ENCODE assay signal across 25 cellular contexts in genomic region chr7:76285604-76286374, GRCh38.
"Had no signal": no experiment of that assay in that cellular context is flagged by ENCODE, and none has a peak within 500 bp of the region (broad histone marks: within the 10 kb centered on the region; RNA-seq: fewer than 3 reads in every experiment).

No MANE protein-coding gene starts in this region.

- H3K27ac ChIP-seq: adrenal gland, ascending aorta, right atrium auricular region, spleen, upper lobe of left lung, vagina had no signal

- H3K4me3 Mint-ChIP-seq: activated CD4-positive, alpha-beta T cell treated with anti-CD3 and anti-CD28 coated beads for 36 hours; activated naive CD4-positive, alpha-beta T cell treated with anti-CD3 and anti-CD28 coated beads for 36 hours; activated naive CD8-positive, alpha-beta T cell treated with anti-CD3 and anti-CD28 coated beads for 36 hours; brain; neural crest cell; stimulated activated naive CD8-positive, alpha-beta T cell treated with anti-CD3 and anti-CD28 coated beads, Interleukin-15, Interleukin-2, amounts not matched to agents 100 ng/mL and 50 ng/mL, for 24 hours had no signal

- DNase-seq: activated CD4-positive, alpha-beta T cell treated with anti-CD3 and anti-CD28 coated beads for 36 hours; activated CD4-positive, alpha-beta T cell treated with anti-CD3 and anti-CD28 coated beads, Interleukin-2, amount 50 U/mL, for 4 hours; activated CD4-positive, CD25-positive, alpha-beta regulatory T cell; activated CD8-positive, alpha-beta memory T cell treated with anti-CD3 and anti-CD28 coated beads for 24 hours; activated effector memory CD4-positive, alpha-beta T cell treated with Interleukin-2 at 50 U/mL for 16 hours; activated naive CD4-positive, alpha-beta T cell treated with anti-CD3 and anti-CD28 coated beads for 36 hours; activated naive CD8-positive, alpha-beta T cell treated with anti-CD3 and anti-CD28 coated beads for 36 hours; adrenal gland; foreskin fibroblast; head of caudate nucleus; hippocampal formation; left cardiac atrium; mammary epithelial cell; midbrain; naive thymus-derived CD4-positive, alpha-beta T cell; occipital lobe; spleen had no signal

- H3K27ac Mint-ChIP-seq: activated CD4-positive, alpha-beta T cell treated with anti-CD3 and anti-CD28 coated beads for 36 hours; activated naive CD4-positive, alpha-beta T cell treated with anti-CD3 and anti-CD28 coated beads for 36 hours; activated naive CD8-positive, alpha-beta T cell treated with anti-CD3 and anti-CD28 coated beads for 36 hours; brain; naive thymus-derived CD4-positive, alpha-beta T cell; stimulated activated naive CD8-positive, alpha-beta T cell treated with anti-CD3 and anti-CD28 coated beads, Interleukin-15, Interleukin-2, amounts not matched to agents 100 ng/mL and 50 ng/mL, for 24 hours had no signal

- H3K27me3 ChIP-seq: adrenal gland, ascending aorta, right atrium auricular region, vagina had no signal

- FAIRE-seq: keratinocyte had no signal

- H3K36me3 Mint-ChIP-seq: activated naive CD8-positive, alpha-beta T cell treated with anti-CD3 and anti-CD28 coated beads for 36 hours had no signal

- H3K4me3 ChIP-seq: adrenal gland, ascending aorta, right atrium auricular region, spleen, upper lobe of left lung, vagina had no signal

- H3K36me3 ChIP-seq: adrenal gland, ascending aorta, right atrium auricular region, spleen, upper lobe of left lung, vagina had no signal

- H3K9me3 ChIP-seq: adrenal gland, ascending aorta, right atrium auricular region, spleen, upper lobe of left lung, vagina had no signal

- H3K9me3 Mint-ChIP-seq: activated naive CD4-positive, alpha-beta T cell treated with anti-CD3 and anti-CD28 coated beads for 36 hours; activated naive CD8-positive, alpha-beta T cell treated with anti-CD3 and anti-CD28 coated beads for 36 hours; naive thymus-derived CD4-positive, alpha-beta T cell; neural crest cell; stimulated activated naive CD8-positive, alpha-beta T cell treated with anti-CD3 and anti-CD28 coated beads, Interleukin-15, Interleukin-2, amounts not matched to agents 100 ng/mL and 50 ng/mL, for 24 hours had no signal
